8 cellular contexts compared by ENCODE assay signal in genomic region chr17:76816590-76817135, GRCh38. TPM values are rescaled to one million over a fixed set of nuclear protein-coding genes. Genes with fewer than 3 reads are reported as not detected.
A peak's percentile ranks its signal among the peaks of the same experiment; 100 is the strongest.
DNase-seq lines count a peak whose midpoint lies in the region; ATAC-seq lines count a peak whose summit lies in the region.

No MANE protein-coding gene starts in this region.

- no peaks in the 10 kb centered on the region for H3K9me3 Mint-ChIP-seq in stimulated activated memory B cell treated with anti-CD40 and anti-IgM and Interleukin-4, amounts not matched to agents 10 μg/mL and 1 μg/mL and 100 μg/mL, for 72 hours

- no peak overlapping the region for H3K4ac ChIP-seq in mesenchymal stem cell (ENCODE audit: low read depth in 1 of 2, low read length in 2 of 2)

- no peak overlapping the region for H3K9ac ChIP-seq in mesenchymal stem cell (ENCODE audit: low read length)

- H3K4me3 Mint-ChIP-seq in stimulated activated memory B cell treated with anti-CD40 and anti-IgM and Interleukin-4, amounts not matched to agents 10 μg/mL and 1 μg/mL and 100 μg/mL, for 72 hours, result no peak overlapping the region

- H3K36me3 ChIP-seq in mesenchymal stem cell (ENCODE audit: control insufficient read depth in 1 of 2, insufficient read depth in 2 of 2, low read depth in 1 of 2, low read length in 2 of 2), result no peaks in the 10 kb centered on the region

- no peak overlapping the region for H3K4me3 ChIP-seq in mesenchymal stem cell (ENCODE audit: insufficient read depth in 1 of 2, low read depth in 1 of 2, low read length in 2 of 2)

- H4K8ac ChIP-seq in mesenchymal stem cell (ENCODE audit: low read length), result no peak overlapping the region

- H2AFZ ChIP-seq in mesenchymal stem cell (ENCODE audit: low read depth, low read length), result no peak overlapping the region

- H4K91ac ChIP-seq in mesenchymal stem cell (ENCODE audit: low read length), result no peak overlapping the region

- DNase-seq in Right ventricle myocardium superior (peak; percentile 46), Right ventricle myocardium inferior (ENCODE audit: missing footprints) (no peak), NCI-H2196 treated with DMSO at 0.1 percent for 48 hours (lab: John Stamatoyannopoulos, UW; ENCODE audit: unreplicated experiment) (peak; percentile 73), cerebellar cortex (ENCODE audit: low spot score) (peak; percentile 65), mesenchymal stem cell (peak; percentile 58)
- DNase-seq in activated CD4-positive, CD25-positive, alpha-beta regulatory T cell (lab: John Stamatoyannopoulos, UW), result peak in 3 of 4 experiments; percentile 8 to 27 (median 13)

- no peak overlapping the region for H2AK5ac ChIP-seq in mesenchymal stem cell (ENCODE audit: low read length, severe bottlenecking)

- H3K4me2 ChIP-seq in mesenchymal stem cell (ENCODE audit: low read length, poor library complexity, severe bottlenecking), result no peak overlapping the region

- H3K23ac ChIP-seq in mesenchymal stem cell (ENCODE audit: low read length in 2 of 2), result no peak overlapping the region

- H2BK12ac ChIP-seq in mesenchymal stem cell (ENCODE audit: low read length in 2 of 2), result no peak overlapping the region

- no peak overlapping the region for H3K27ac ChIP-seq in mesenchymal stem cell (ENCODE audit: low read length, poor library complexity, severe bottlenecking)

- H3K4me1 ChIP-seq in mesenchymal stem cell (ENCODE audit: control insufficient read depth, insufficient read depth, low read depth, low read length), result no peaks in the 10 kb centered on the region

- no peak overlapping the region for H2BK5ac ChIP-seq in mesenchymal stem cell (ENCODE audit: low read depth, low read length, poor library complexity, severe bottlenecking)

- H3K79me1 ChIP-seq in mesenchymal stem cell (replicated peaks; ENCODE audit: low read length, poor library complexity, severe bottlenecking), result no peaks in the 10 kb centered on the region

- no peaks in the 10 kb centered on the region for H3K9me3 ChIP-seq in mesenchymal stem cell (ENCODE audit: control insufficient read depth, low read length)

- ATAC-seq in Right ventricle myocardium superior (ENCODE audit: poor library complexity) (peak; percentile 38), Right ventricle myocardium inferior (no peak), HG03045 (IDR thresholded peaks at IDR 0.05; ENCODE audit: unreplicated experiment) (no peak)
- ATAC-seq in stimulated activated memory B cell treated with anti-CD40 and anti-IgM and Interleukin-4, amounts not matched to agents 10 μg/mL and 1 μg/mL and 100 μg/mL, for 72 hours, result peak; percentile 54

- H3K14ac ChIP-seq in mesenchymal stem cell (ENCODE audit: low read length in 2 of 2), result no peak overlapping the region

- 3% methylated on average over 8 of the region's 8 CpGs for WGBS in mesenchymal stem cell

- no peaks in the 10 kb centered on the region for H3K36me3 Mint-ChIP-seq in stimulated activated memory B cell treated with anti-CD40 and anti-IgM and Interleukin-4, amounts not matched to agents 10 μg/mL and 1 μg/mL and 100 μg/mL, for 72 hours

- H3K27me3 ChIP-seq in mesenchymal stem cell (ENCODE audit: control insufficient read depth in 1 of 2, insufficient read depth in 1 of 2, low read length in 2 of 2), result peaks cover 28 to 39% of the 10 kb centered on the region in 2 experiments

- H2BK120ac ChIP-seq in mesenchymal stem cell (ENCODE audit: low read depth, low read length), result no peak overlapping the region

- H3K27me3 Mint-ChIP-seq in stimulated activated memory B cell treated with anti-CD40 and anti-IgM and Interleukin-4, amounts not matched to agents 10 μg/mL and 1 μg/mL and 100 μg/mL, for 72 hours, result peaks cover 55% of the 10 kb centered on the region

- no peak overlapping the region for H2BK15ac ChIP-seq in mesenchymal stem cell (ENCODE audit: low read depth, poor library complexity, severe bottlenecking)

- H3K18ac ChIP-seq in mesenchymal stem cell (ENCODE audit: low read depth in 1 of 2, low read length in 2 of 2), result no peak overlapping the region

- H3K4me1 Mint-ChIP-seq in stimulated activated memory B cell treated with anti-CD40 and anti-IgM and Interleukin-4, amounts not matched to agents 10 μg/mL and 1 μg/mL and 100 μg/mL, for 72 hours, result peaks cover 20% of the 10 kb centered on the region

- intact Hi-C loops in Right ventricle myocardium superior (cut with DNase I), result no loop called here
- intact Hi-C loops in Right ventricle myocardium inferior (cut with DNase I), result no loop called here

- no peak overlapping the region for H3K27ac Mint-ChIP-seq in stimulated activated memory B cell treated with anti-CD40 and anti-IgM and Interleukin-4, amounts not matched to agents 10 μg/mL and 1 μg/mL and 100 μg/mL, for 72 hours

RNA-seq across cellular contexts. Expression of gene MGAT5B, which starts 51.5 kb away (rescaled TPM):
- not detected for total RNA-seq in Right ventricle myocardium superior
- not detected for total RNA-seq in Right ventricle myocardium inferior
- 0.94 TPM for polyA plus RNA-seq in mesenchymal stem cell (2013, experiment 1 of 2)
- polyA plus RNA-seq in mesenchymal stem cell (2013, experiment 2 of 2), result 1.1 TPM

Comparison
In these comparisons a context has a peak if more than half of its experiments do, and no peak if none do; other contexts are left out.
1. ATAC-seq: peak in Right ventricle myocardium superior (single experiment) and stimulated activated memory B cell treated with anti-CD40 and anti-IgM and Interleukin-4, amounts not matched to agents 10 μg/mL and 1 μg/mL and 100 μg/mL, for 72 hours (single experiment); none in Right ventricle myocardium inferior (single experiment) and HG03045 (single experiment).